ENCODE assay signal across 10 cellular contexts in the genomic region with DNA sequence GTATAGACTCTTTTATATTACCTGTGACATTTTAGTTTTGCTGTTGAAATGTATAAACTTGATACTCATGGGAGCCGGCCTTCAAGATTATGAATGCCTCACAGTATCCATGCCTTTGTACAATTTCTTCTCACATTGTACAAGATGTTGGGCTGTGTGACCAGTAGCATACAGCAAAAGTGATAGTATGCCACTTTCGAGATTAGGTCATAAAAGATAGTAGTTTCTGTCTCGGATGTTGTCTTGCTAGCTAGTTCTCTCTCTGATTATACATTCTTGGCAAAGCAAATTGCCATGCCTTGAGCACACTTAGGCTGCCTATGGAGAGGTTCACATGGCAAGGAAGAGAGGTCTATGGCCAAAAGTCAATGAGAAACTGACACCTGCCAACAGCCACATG.
"Had no signal": no experiment of that assay in that cellular context is flagged by ENCODE, and none has a peak within 500 bp of the region (broad histone marks: within the 10 kb centered on the region; RNA-seq: fewer than 3 reads in every experiment).

No MANE protein-coding gene starts in this region.

- H3K9ac ChIP-seq: GM23248 had no signal

- DNase-seq: GM23248, GOT3, H7, HFFc6, KBM-7 had no signal

- ATAC-seq: HCT116, HepG2 had no signal

- H3K4me1 Mint-ChIP-seq: IgD-negative memory B cell had no signal

- H3K27ac Mint-ChIP-seq: HFFc6, IgD-negative memory B cell had no signal

- H3K4me1 ChIP-seq: HAP-1 had no signal

- H3K36me3 Mint-ChIP-seq: IgD-negative memory B cell had no signal

- H3K27me3 Mint-ChIP-seq: IgD-negative memory B cell had no signal

- H3K27ac ChIP-seq: GM23248, HL-60 had no signal

- H2AFZ ChIP-seq: GM23248 had no signal

- H3K4me3 ChIP-seq: GM23248, HAP-1 had no signal

- H3K4me3 Mint-ChIP-seq: HFFc6, IgD-negative memory B cell had no signal

- H3K36me3 ChIP-seq: HAP-1 had no signal

- H3K9me3 ChIP-seq: HAP-1 had no signal
